In genomic region chr1:119735217-119735616, GRCh38 we compare ENCODE assay signal across 33 cellular contexts. TPM values are rescaled to one million over a fixed set of nuclear protein-coding genes. Genes with fewer than 3 reads are reported as not detected.
A peak's percentile ranks its signal among the peaks of the same experiment; 100 is the strongest.
DNase-seq lines count a peak whose midpoint lies in the region; ATAC-seq, FAIRE-seq and TF ChIP-seq lines count a peak whose summit lies in the region.
"Had no signal": no experiment of that assay in that cellular context is flagged by ENCODE, and none has a peak within 500 bp of the region (broad histone marks: within the 10 kb centered on the region; RNA-seq: fewer than 3 reads in every experiment).

No MANE protein-coding gene starts in this region.

- H3K27me3 Mint-ChIP-seq in astrocyte (ENCODE audit: low read depth, unreplicated experiment): no peaks in the 10 kb centered on the region
- H3K27me3 Mint-ChIP-seq in endothelial cell (ENCODE audit: unreplicated experiment): peaks cover 5% of the 10 kb centered on the region
- no peaks in the 10 kb centered on the region for H3K27me3 Mint-ChIP-seq in activated T-helper 17 cell treated with anti-CD3 and anti-CD28 coated beads, Interleukin-2, amount 50 U/mL, for 72 hours
- H3K27me3 Mint-ChIP-seq: memory B cell, T-cell had no signal

- no peak for TF ChIP-seq CTCF in astrocyte (IDR thresholded peaks at IDR 0.05; ENCODE audit: insufficient read depth, low read depth, low read length)
- no peak for TF ChIP-seq CTCF in endothelial cell (IDR thresholded peaks at IDR 0.05; ENCODE audit: unreplicated experiment)
- no peak for TF ChIP-seq CTCF in stomach (IDR thresholded peaks at IDR 0.05)

- H3K27me3 ChIP-seq in astrocyte (ENCODE audit: insufficient read depth, low read length): no peaks in the 10 kb centered on the region
- H3K27me3 ChIP-seq in stomach: no peaks in the 10 kb centered on the region
- H3K27me3 ChIP-seq: vagina had no signal

- H4K20me1 ChIP-seq in astrocyte (ENCODE audit: insufficient read depth, low read length): peaks cover 13% of the 10 kb centered on the region

- H3K4me3 ChIP-seq in astrocyte (ENCODE audit: insufficient read depth, low read depth, low read length): no peak overlapping the region
- H3K4me3 ChIP-seq in stomach: no peak overlapping the region
- H3K4me3 ChIP-seq: thoracic aorta, vagina had no signal

- DNase-seq in astrocyte (ENCODE audit: low read depth) (no peak), endothelial cell (ENCODE audit: low spot score) (no peak), hypothalamus (lab: John Stamatoyannopoulos, UW) (peak in 27 of 51 donors; percentile 11 to 65 (median 32)), stomach (peak; percentile 74), NCI-H1436 treated with DMSO at 0.1 percent for 48 hours (lab: John Stamatoyannopoulos, UW) (no peak), NAMALWA (ENCODE audit: low spot score) (no peak)
- no peak for DNase-seq in activated naive CD4-positive, alpha-beta T cell treated with anti-CD3 and anti-CD28 coated beads, Interleukin-2, amount 50 U/mL, for 72 hours (ENCODE audit: low spot score in 2 of 2)
- DNase-seq: activated CD4-positive, alpha-beta T cell treated with anti-CD3 and anti-CD28 coated beads, Interleukin-2, amount 50 U/mL, for 48 hours; activated naive CD4-positive, alpha-beta T cell treated with anti-CD3 and anti-CD28 coated beads, Interleukin-2, amount 50 U/mL, for 16 hours; Calu3; central memory CD4-positive, alpha-beta T cell; dermis blood vessel endothelial cell; HCEC 1CT; KBM-7; NCI-H2029 treated with DMSO at 0.1 percent for 48 hours; NCI-H226; NCI-H69; stimulated activated CD4-positive, alpha-beta T cell treated with anti-CD3 and anti-CD28 coated beads, Interleukin-2, amount 100 ng/mL, for 48 hours; T-cell had no signal

- H3K36me3 Mint-ChIP-seq in astrocyte (ENCODE audit: low read depth, unreplicated experiment): peaks cover 45% of the 10 kb centered on the region
- peaks cover 18% of the 10 kb centered on the region for H3K36me3 Mint-ChIP-seq in endothelial cell (ENCODE audit: low read depth, unreplicated experiment)
- H3K36me3 Mint-ChIP-seq in activated naive CD4-positive, alpha-beta T cell treated with anti-CD3 and anti-CD28 coated beads, Interleukin-2, amount 50 U/mL, for 72 hours: peaks cover 9 to 30% of the 10 kb centered on the region in 2 donors
- no peaks in the 10 kb centered on the region for H3K36me3 Mint-ChIP-seq in activated T-helper 17 cell treated with anti-CD3 and anti-CD28 coated beads, Interleukin-2, amount 50 U/mL, for 72 hours (ENCODE audit: low read depth)

- no peak overlapping the region for H3K9ac ChIP-seq in astrocyte (ENCODE audit: low read length)

- no peak for FAIRE-seq in astrocyte (lab: Jason Lieb, UNC)
- FAIRE-seq: endothelial cell of umbilical vein had no signal

- WGBS in stomach, 5 donors: 44 to 85% (median 52%) methylated on average over 13 to 14 of the region's 14 CpGs

- H3K4me2 ChIP-seq in astrocyte (ENCODE audit: low read length): no peak overlapping the region

- H3K4me1 Mint-ChIP-seq in astrocyte (ENCODE audit: low read depth, unreplicated experiment) (peaks cover 28% of the 10 kb centered on the region), endothelial cell (ENCODE audit: unreplicated experiment) (peaks cover 41% of the 10 kb centered on the region)
- no peaks in the 10 kb centered on the region for H3K4me1 Mint-ChIP-seq in activated T-helper 17 cell treated with anti-CD3 and anti-CD28 coated beads, Interleukin-2, amount 50 U/mL, for 72 hours
- H3K4me1 Mint-ChIP-seq: memory B cell, T-cell had no signal

- no peaks in the 10 kb centered on the region for H3K9me3 Mint-ChIP-seq in astrocyte (ENCODE audit: unreplicated experiment)
- H3K9me3 Mint-ChIP-seq in endothelial cell (ENCODE audit: unreplicated experiment): no peaks in the 10 kb centered on the region
- H3K9me3 Mint-ChIP-seq in activated naive CD4-positive, alpha-beta T cell treated with anti-CD3 and anti-CD28 coated beads, Interleukin-2, amount 50 U/mL, for 72 hours: no peaks in the 10 kb centered on the region
- no peaks in the 10 kb centered on the region for H3K9me3 Mint-ChIP-seq in activated T-helper 17 cell treated with anti-CD3 and anti-CD28 coated beads, Interleukin-2, amount 50 U/mL, for 72 hours
- H3K9me3 Mint-ChIP-seq: memory B cell, T-cell had no signal

- H3K27ac ChIP-seq in astrocyte (ENCODE audit: low read depth, low read length) (no peak overlapping the region), stomach (peak overlapping the region; percentile 13 to 52 (median 23))
- H3K27ac ChIP-seq: C4-2B, thoracic aorta, vagina had no signal

- no peak for ATAC-seq in activated naive CD4-positive, alpha-beta T cell treated with anti-CD3 and anti-CD28 coated beads, Interleukin-2, amount 50 U/mL, for 72 hours
- ATAC-seq in activated T-helper 17 cell treated with anti-CD3 and anti-CD28 coated beads, Interleukin-2, amount 50 U/mL, for 72 hours (replicated peaks): no peak
- ATAC-seq: T-cell had no signal

- H3K4me1 ChIP-seq in astrocyte (ENCODE audit: insufficient read depth, low read length) (no peaks in the 10 kb centered on the region), stomach (peaks cover 17 to 34% (median 29%) of the 10 kb centered on the region in 4 donors)
- H3K4me1 ChIP-seq: vagina had no signal

- TF ChIP-seq POLR2A in stomach (IDR thresholded peaks at IDR 0.05): no peak

- intact Hi-C loops in stomach (cut with DNase I; ENCODE audit: low total_unique reads): no loop called here

- H2AFZ ChIP-seq in astrocyte (ENCODE audit: low read depth, low read length): no peak overlapping the region

- TF ChIP-seq EP300 in stomach (IDR thresholded peaks at IDR 0.05): no peak

- H3K79me2 ChIP-seq in astrocyte (ENCODE audit: insufficient read depth, low read length): no peaks in the 10 kb centered on the region

- no peak overlapping the region for H3K4me3 Mint-ChIP-seq in astrocyte (ENCODE audit: unreplicated experiment)
- H3K4me3 Mint-ChIP-seq in endothelial cell (ENCODE audit: unreplicated experiment): no peak overlapping the region
- H3K4me3 Mint-ChIP-seq in activated T-helper 17 cell treated with anti-CD3 and anti-CD28 coated beads, Interleukin-2, amount 50 U/mL, for 72 hours: no peak overlapping the region
- H3K4me3 Mint-ChIP-seq: memory B cell, T-cell had no signal

- H3K9me3 ChIP-seq in astrocyte (ENCODE audit: insufficient read depth, low read depth, low read length) (no peaks in the 10 kb centered on the region), stomach (no peaks in the 10 kb centered on the region)
- H3K9me3 ChIP-seq: thoracic aorta, vagina had no signal

- H3K36me3 ChIP-seq in astrocyte (ENCODE audit: insufficient read depth, low read length): peaks cover 10% of the 10 kb centered on the region
- H3K36me3 ChIP-seq in stomach: peaks cover 0 to 68% (median 33%) of the 10 kb centered on the region in 4 donors

- H3K27ac Mint-ChIP-seq in astrocyte (ENCODE audit: unreplicated experiment) (peak overlapping the region; percentile 31), endothelial cell (ENCODE audit: unreplicated experiment) (peak overlapping the region; percentile 43)
- H3K27ac Mint-ChIP-seq in activated naive CD4-positive, alpha-beta T cell treated with anti-CD3 and anti-CD28 coated beads, Interleukin-2, amount 50 U/mL, for 72 hours: peak overlapping the region in 1 of 2 donors; percentile 6
- no peak overlapping the region for H3K27ac Mint-ChIP-seq in activated T-helper 17 cell treated with anti-CD3 and anti-CD28 coated beads, Interleukin-2, amount 50 U/mL, for 72 hours
- H3K27ac Mint-ChIP-seq: memory B cell, T-cell had no signal

RNA-seq across cellular contexts. Expression of gene PHGDH, which starts 23.5 kb away (rescaled TPM):
- total RNA-seq in astrocyte (371 and 509 TPM in 2 replicates), endothelial cell (ENCODE audit: unreplicated experiment) (137 TPM), stomach (10 to 100 TPM in 4 of 5 donors, 1 to 10 TPM in 1; 2.3 to 33.0 (median 21.3) TPM)
- 10 to 100 TPM; 27.8 to 45.8 (median 29.5) TPM for polyA plus RNA-seq in stomach
- total RNA-seq in activated naive CD4-positive, alpha-beta T cell treated with anti-CD3 and anti-CD28 coated beads, Interleukin-2, amount 50 U/mL, for 72 hours: 100 to 1,000 TPM in 1 of 2 donors, 10 to 100 TPM in 1; 73.2 to 241 TPM
- total RNA-seq in activated T-helper 17 cell treated with anti-CD3 and anti-CD28 coated beads, Interleukin-2, amount 50 U/mL, for 72 hours: 10 to 100 TPM; 11.6 to 27.5 TPM

RNA-seq across cellular contexts. Expression of gene HMGCS2, which starts 33.5 kb away (rescaled TPM):
- not detected in 2 replicates for total RNA-seq in astrocyte
- not detected for total RNA-seq in endothelial cell (ENCODE audit: unreplicated experiment)
- 100 to 1,000 TPM in 2 of 5 donors, 10 to 100 TPM in 3; 10.3 to 203 (median 74.1) TPM for total RNA-seq in stomach
- 10 to 100 TPM in 2 of 3 donors, 1 to 10 TPM in 1; 2.5 to 83.4 (median 26.2) TPM for polyA plus RNA-seq in stomach
- not detected for total RNA-seq in activated naive CD4-positive, alpha-beta T cell treated with anti-CD3 and anti-CD28 coated beads, Interleukin-2, amount 50 U/mL, for 72 hours
- total RNA-seq in activated T-helper 17 cell treated with anti-CD3 and anti-CD28 coated beads, Interleukin-2, amount 50 U/mL, for 72 hours: not detected
- total RNA-seq: Calu3, Daoy, dermis blood vessel endothelial cell, endothelial cell of umbilical vein, fibroblast of lung, HT1080, kidney epithelial cell, MCF 10A, myocyte, renal cortical epithelial cell, SK-MEL-5 had no signal
- polyA plus RNA-seq: endothelial cell of umbilical vein, fibroblast of lung had no signal

Comparison
In these comparisons a context has a peak if more than half of its experiments do, and no peak if none do; other contexts are left out.
1. DNase-seq: peak in hypothalamus (27 of 51) and stomach (single experiment); none in astrocyte (single experiment), endothelial cell (single experiment), activated naive CD4-positive, alpha-beta T cell treated with anti-CD3 and anti-CD28 coated beads, Interleukin-2, amount 50 U/mL, for 72 hours (0 of 2), NCI-H1436 treated with DMSO at 0.1 percent for 48 hours (single experiment) and NAMALWA (single experiment).
2. RNA of gene HMGCS2, which starts 33.5 kb away (total RNA-seq): 10.3 to 203 TPM in stomach; not detected in astrocyte, not detected in endothelial cell (single experiment), not detected in activated naive CD4-positive, alpha-beta T cell treated with anti-CD3 and anti-CD28 coated beads, Interleukin-2, amount 50 U/mL, for 72 hours and not detected in activated T-helper 17 cell treated with anti-CD3 and anti-CD28 coated beads, Interleukin-2, amount 50 U/mL, for 72 hours; every median in the first group is over 10 times any median in the second.